ENCODE assay signal across 8 cellular contexts in genomic region chr22:20551805-20552449, GRCh38. TPM values are rescaled to one million over a fixed set of nuclear protein-coding genes. Genes with fewer than 3 reads are reported as not detected.
DNase-seq lines count a peak whose midpoint lies in the region; ATAC-seq and TF ChIP-seq lines count a peak whose summit lies in the region.

No MANE protein-coding gene starts in this region.

- H3K4me3 ChIP-seq in gastroesophageal sphincter (no peak overlapping the region), rectal smooth muscle tissue (ENCODE audit: low read length) (peak overlapping the region; percentile 38)

- no peak for TF ChIP-seq EP300 in gastroesophageal sphincter (IDR thresholded peaks at IDR 0.05)

- no peak for TF ChIP-seq POLR2A in gastroesophageal sphincter (IDR thresholded peaks at IDR 0.05)

- DNase-seq in D341Med (ENCODE audit: low spot score) (peak; percentile 53), KG1 (lab: John Stamatoyannopoulos, UW) (no peak), NCI-H82 treated with DMSO at 0.1 percent for 48 hours (lab: John Stamatoyannopoulos, UW; ENCODE audit: unreplicated experiment) (no peak), NCI-H774 (lab: John Stamatoyannopoulos, UW) (no peak), T1000 (lab: John Stamatoyannopoulos, UW) (no peak)
- peak; percentile 54 for DNase-seq in activated T-cell treated with anti-CD3 and anti-CD28 coated beads, Interleukin-2, amount 50 U/mL, for 1 hour

- peak; percentile 32 for ATAC-seq in gastroesophageal sphincter

- H3K27me3 ChIP-seq in gastroesophageal sphincter (no peaks in the 10 kb centered on the region), rectal smooth muscle tissue (ENCODE audit: control insufficient read depth, insufficient read depth, low read length) (no peaks in the 10 kb centered on the region)

- H3K9ac ChIP-seq in rectal smooth muscle tissue (ENCODE audit: low read length), result peak overlapping the region; percentile 19

- peaks cover 0 to 56% of the 10 kb centered on the region in 2 donors for H3K36me3 ChIP-seq in gastroesophageal sphincter
- H3K36me3 ChIP-seq in rectal smooth muscle tissue (ENCODE audit: control insufficient read depth, insufficient read depth, low read length), result peaks cover 11% of the 10 kb centered on the region

- no peaks in the 10 kb centered on the region for H3K9me3 ChIP-seq in gastroesophageal sphincter

- 46% methylated on average over 2 of the region's 8 CpGs; no CpG with 5 or more reads in 1 of the 2 donors for WGBS in gastroesophageal sphincter (ENCODE audit: low coverage in 1 of 2), 2 donors

- TF ChIP-seq CTCF in gastroesophageal sphincter (IDR thresholded peaks at IDR 0.05), result peak in 3 of 4 experiments; percentile 18 to 38 (median 35)

- H3K4me1 ChIP-seq in gastroesophageal sphincter (peaks cover 0 to 84% (median 40%) of the 10 kb centered on the region in 3 donors), rectal smooth muscle tissue (ENCODE audit: control insufficient read depth, insufficient read depth, low read length) (peaks cover 40% of the 10 kb centered on the region)

- peak overlapping the region; percentile 15 to 86 (median 83) for H3K27ac ChIP-seq in gastroesophageal sphincter
- H3K27ac ChIP-seq in rectal smooth muscle tissue (ENCODE audit: low read depth, low read length), result peak overlapping the region; percentile 98

RNA-seq across cellular contexts. Expression of gene MED15, which starts 44.5 kb away (rescaled TPM):
- 10 to 100 TPM; 30.6 to 62.3 (median 54.3) TPM for total RNA-seq in gastroesophageal sphincter

RNA-seq across cellular contexts. Expression of gene KLHL22, which starts 56.3 kb away (rescaled TPM):
- total RNA-seq in gastroesophageal sphincter, result 10 to 100 TPM; 25.0 to 44.5 (median 33.9) TPM

Comparison
In these comparisons a context has a peak if more than half of its experiments do, and no peak if none do; other contexts are left out.
1. DNase-seq: peak in D341Med (single experiment) and activated T-cell treated with anti-CD3 and anti-CD28 coated beads, Interleukin-2, amount 50 U/mL, for 1 hour (single experiment); none in KG1 (single experiment), NCI-H82 treated with DMSO at 0.1 percent for 48 hours (single experiment), NCI-H774 (single experiment) and T1000 (single experiment).